ENCODE assay signal across 8 cellular contexts in genomic region chr1:28088168-28088961, GRCh38. TPM values are rescaled to one million over a fixed set of nuclear protein-coding genes. Genes with fewer than 3 reads are reported as not detected.
A peak's percentile ranks its signal among the peaks of the same experiment; 100 is the strongest.
DNase-seq lines count a peak whose midpoint lies in the region; ATAC-seq, FAIRE-seq and TF ChIP-seq lines count a peak whose summit lies in the region.

TSS of gene EYA3 (minus strand) at chr1:28088610. CDS start at chr1:28058026, 30,584 bp downstream.

- peak in 1 of 3 experiments; percentile 13 for TF ChIP-seq CTCF in esophagus muscularis mucosa (IDR thresholded peaks at IDR 0.05)

- intact Hi-C loops in esophagus muscularis mucosa (cut with DNase I) = no loop called here

- H3K4me3 Mint-ChIP-seq in activated T-cell treated with anti-CD3 and anti-CD28 coated beads, Interleukin-2, amount 50 U/mL, for 72 hours = peak within 1 kb of the TSS; percentile 94 to 100

- WGBS in esophagus muscularis mucosa = under 1% methylated on average over 33 of the region's 44 CpGs

- H3K27me3 ChIP-seq in esophagus muscularis mucosa = peaks cover 0 to 9% (median 0%) of the 10 kb centered on the region in 4 donors
- H3K27me3 ChIP-seq in muscle layer of duodenum (ENCODE audit: low read depth, low read length) = no peaks in the 10 kb centered on the region

- H3K4me1 ChIP-seq in esophagus muscularis mucosa (peaks cover 14 to 31% (median 29%) of the 10 kb centered on the region in 4 donors), muscle layer of duodenum (ENCODE audit: control insufficient read depth in 1 of 2, insufficient read depth in 2 of 2, low read length in 2 of 2) (peaks cover 12 to 15% of the 10 kb centered on the region in 2 donors)

- no peak for TF ChIP-seq EP300 in esophagus muscularis mucosa (IDR thresholded peaks at IDR 0.05)

- H3K4me3 ChIP-seq in esophagus muscularis mucosa (peak within 1 kb of the TSS; percentile 69 to 90 (median 75)), muscle layer of duodenum (ENCODE audit: low read depth in 1 of 2, low read length in 2 of 2) (peak within 1 kb of the TSS; percentile 88 to 97)

- peak within 1 kb of the TSS; percentile 89 for H3K27ac Mint-ChIP-seq in activated T-cell treated with anti-CD3 and anti-CD28 coated beads, Interleukin-2, amount 50 U/mL, for 72 hours

- ATAC-seq in GM21786 (IDR thresholded peaks at IDR 0.05; ENCODE audit: unreplicated experiment) = peak; percentile 92
- peak; percentile 96 to 97 for ATAC-seq in activated T-cell treated with anti-CD3 and anti-CD28 coated beads, Interleukin-2, amount 50 U/mL, for 72 hours (replicated peaks in 1 of 2)

- no peaks in the 10 kb centered on the region for H3K36me3 ChIP-seq in KOPT-K1 (ENCODE audit: insufficient read depth, low read length)
- H3K36me3 ChIP-seq in esophagus muscularis mucosa = no peaks in the 10 kb centered on the region
- H3K36me3 ChIP-seq in muscle layer of duodenum (ENCODE audit: control insufficient read depth in 1 of 2, insufficient read depth in 2 of 2, low read length in 2 of 2) = peaks cover 0 to 7% of the 10 kb centered on the region in 2 donors

- H3K36me3 Mint-ChIP-seq in activated T-cell treated with anti-CD3 and anti-CD28 coated beads, Interleukin-2, amount 50 U/mL, for 72 hours (ENCODE audit: insufficient read depth in 2 of 2) = peaks cover 1 to 4% of the 10 kb centered on the region in 2 donors

- peak; percentile 90 for FAIRE-seq in RCC 7860 (lab: Jason Lieb, UNC)

- H3K4me1 Mint-ChIP-seq in activated T-cell treated with anti-CD3 and anti-CD28 coated beads, Interleukin-2, amount 50 U/mL, for 72 hours (ENCODE audit: low read depth) = peaks cover 40% of the 10 kb centered on the region

- H3K27ac ChIP-seq in KOPT-K1 (ENCODE audit: low read depth, low read length, poor library complexity, severe bottlenecking) (peak within 1 kb of the TSS; percentile 77), esophagus muscularis mucosa (replicated peaks in 1 of 4) (peak within 1 kb of the TSS; percentile 83 to 90 (median 86)), muscle layer of duodenum (ENCODE audit: low read length) (peak within 1 kb of the TSS; percentile 80)

- DNase-seq in DMS79 (lab: John Stamatoyannopoulos, UW) = peak; percentile 97
- peak; percentile 98 for DNase-seq in RCC 7860 (ENCODE audit: low spot score)
- DNase-seq in activated T-cell treated with anti-CD3 and anti-CD28 coated beads, Interleukin-2, amount 50 U/mL, for 72 hours = peak; percentile 99 to 100
- DNase-seq in esophagus muscularis mucosa (ENCODE audit: extremely low spot score) = peak; percentile 100
- DNase-seq in stimulated activated CD8-positive, alpha-beta memory T cell treated with anti-CD3 and anti-CD28 coated beads, Interleukin-7, amount 100 ng/mL, for 4 hours (ENCODE audit: low read depth in 2 of 2) = peak; percentile 96 to 98

- peaks cover 10% of the 10 kb centered on the region for H3K27me3 Mint-ChIP-seq in activated T-cell treated with anti-CD3 and anti-CD28 coated beads, Interleukin-2, amount 50 U/mL, for 72 hours (ENCODE audit: low read depth)

- no peaks in the 10 kb centered on the region for H3K9me3 Mint-ChIP-seq in activated T-cell treated with anti-CD3 and anti-CD28 coated beads, Interleukin-2, amount 50 U/mL, for 72 hours

- H3K9me3 ChIP-seq in KOPT-K1 (ENCODE audit: insufficient read depth, low read length, poor library complexity, severe bottlenecking) (no peaks in the 10 kb centered on the region), esophagus muscularis mucosa (no peaks in the 10 kb centered on the region), muscle layer of duodenum (ENCODE audit: control insufficient read depth in 1 of 2, low read length in 2 of 2) (no peaks in the 10 kb centered on the region)

- no peak for TF ChIP-seq POLR2A in esophagus muscularis mucosa (IDR thresholded peaks at IDR 0.05; ENCODE audit: low read depth)

RNA-seq across cellular contexts. Expression of gene EYA3, which starts in this region (rescaled TPM):
- 10 to 100 TPM; 27.0 to 28.9 TPM for total RNA-seq in activated T-cell treated with anti-CD3 and anti-CD28 coated beads, Interleukin-2, amount 50 U/mL, for 72 hours
- 10 to 100 TPM in 1 of 4 donors, 1 to 10 TPM in 3; 8.2 to 11.9 (median 8.7) TPM for total RNA-seq in esophagus muscularis mucosa

Comparison
In these comparisons a context has a peak if more than half of its experiments do, and no peak if none do; other contexts are left out.
1. Peak in every context shown above with its lines: DNase-seq, ATAC-seq, H3K4me3 ChIP-seq and H3K27ac ChIP-seq.